Comparison of ENCODE assay signal across 1 cellular context in the genomic region with DNA sequence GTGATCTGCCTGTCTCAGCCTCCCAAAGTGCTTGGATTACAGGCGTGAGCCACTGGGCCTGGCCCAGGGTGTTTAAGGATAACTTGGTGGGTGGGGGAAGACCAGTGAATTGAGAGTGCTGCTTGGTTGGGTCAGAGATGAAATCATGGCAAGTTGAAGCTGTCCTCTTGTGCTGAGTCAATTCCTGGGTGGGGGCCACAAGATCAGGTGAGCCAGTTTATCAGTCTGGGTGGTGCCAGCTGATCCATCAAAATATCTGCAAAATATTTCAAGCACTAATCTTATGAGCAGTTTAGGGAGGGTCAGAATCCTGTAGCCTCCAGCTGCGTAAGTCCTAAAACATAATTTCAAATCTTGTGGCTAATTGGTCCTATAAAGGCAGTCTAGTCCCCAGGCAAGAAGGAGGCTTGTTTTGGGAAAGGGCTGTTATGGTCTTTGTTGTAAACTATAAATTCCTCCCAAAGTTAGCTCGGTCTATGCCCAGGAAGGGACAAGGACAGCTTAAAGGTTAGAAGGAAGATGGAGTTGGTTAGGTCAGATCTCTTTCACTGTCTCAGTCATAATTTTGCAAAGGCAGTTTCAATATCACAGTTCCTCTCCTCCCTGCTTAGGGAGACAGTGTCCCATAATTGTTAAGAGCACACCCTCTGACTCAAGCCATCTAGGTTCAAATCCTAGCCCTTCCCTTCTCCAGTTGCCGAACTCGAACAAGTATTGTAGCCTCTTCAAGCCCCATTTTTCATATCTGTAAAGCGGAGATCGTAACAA.
TF ChIP-seq lines count a peak whose summit lies in the region.

No MANE protein-coding gene starts in this region.

TF ChIP-seq in K562, 482 proteins besides CTCF, POLR2A, EP300 and RAD21 (continued from another document and continues in another):
- TF ChIP-seq, protein P1, sequence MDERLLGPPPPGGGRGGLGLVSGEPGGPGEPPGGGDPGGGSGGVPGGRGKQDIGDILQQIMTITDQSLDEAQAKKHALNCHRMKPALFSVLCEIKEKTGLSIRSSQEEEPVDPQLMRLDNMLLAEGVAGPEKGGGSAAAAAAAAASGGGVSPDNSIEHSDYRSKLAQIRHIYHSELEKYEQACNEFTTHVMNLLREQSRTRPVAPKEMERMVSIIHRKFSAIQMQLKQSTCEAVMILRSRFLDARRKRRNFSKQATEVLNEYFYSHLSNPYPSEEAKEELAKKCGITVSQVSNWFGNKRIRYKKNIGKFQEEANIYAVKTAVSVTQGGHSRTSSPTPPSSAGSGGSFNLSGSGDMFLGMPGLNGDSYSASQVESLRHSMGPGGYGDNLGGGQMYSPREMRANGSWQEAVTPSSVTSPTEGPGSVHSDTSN (CRISPR knock-in tag; IDR thresholded peaks at IDR 0.05; ENCODE audit: low read depth) = no peak
- TF ChIP-seq, protein P1 (tag; conservative IDR thresholded peaks at IDR 0.05; ENCODE audit: low read depth) = no peak
- TF ChIP-seq ZNF197 (CRISPR knock-in tag; IDR thresholded peaks at IDR 0.05; ENCODE audit: low read depth) (no peak), TARDBP (IDR thresholded peaks at IDR 0.05) (no peak), PPARD (CRISPR knock-in tag; IDR thresholded peaks at IDR 0.05) (no peak), KAT7 (CRISPR knock-in tag; IDR thresholded peaks at IDR 0.05; ENCODE audit: borderline replicate concordance) (no peak), ZNF766 (CRISPR knock-in tag; conservative IDR thresholded peaks at IDR 0.05) (peak; percentile 72), MEF2A (IDR thresholded peaks at IDR 0.05; ENCODE audit: control insufficient read depth, low read depth, low read length) (no peak), TCF7L2 (IDR thresholded peaks at IDR 0.05; ENCODE audit: low read depth, low read length) (no peak), HDAC1 (IDR thresholded peaks at IDR 0.05) (no peak), FOXJ3 (CRISPR knock-in tag; IDR thresholded peaks at IDR 0.05) (no peak), SP1 (CRISPR knock-in tag; IDR thresholded peaks at IDR 0.05) (no peak), CBFA2T2 (conservative IDR thresholded peaks at IDR 0.05) (no peak), OTX1 (CRISPR knock-in tag; IDR thresholded peaks at IDR 0.05) (peak; percentile 48; the same call in 1 of the 2 replicates), ILK (tag; IDR thresholded peaks at IDR 0.05; ENCODE audit: borderline replicate concordance, low read depth) (no peak), MCM3 (IDR thresholded peaks at IDR 0.05) (no peak), FUS (optimal IDR thresholded peaks at IDR 0.05; ENCODE audit: low read depth, low read length) (no peak), MIER1 (IDR thresholded peaks at IDR 0.05; ENCODE audit: low read depth) (no peak), ARHGAP35 (IDR thresholded peaks at IDR 0.05; ENCODE audit: partially characterized antibody) (no peak), POLR2AphosphoS2 (IDR thresholded peaks at IDR 0.05; ENCODE audit: low read length) (no peak), KLF13 (tag; IDR thresholded peaks at IDR 0.05; ENCODE audit: borderline replicate concordance, low read depth) (0 out of 2 replicates have a peak, but pooled peaks have one; percentile 19), ZNF589 (CRISPR knock-in tag; IDR thresholded peaks at IDR 0.05; ENCODE audit: low read depth) (peak; percentile 73), CXXC5 (CRISPR knock-in tag; IDR thresholded peaks at IDR 0.05) (0 out of 2 replicates have a peak, but pooled peaks have one; percentile 26), ZSCAN32 (CRISPR knock-in tag; IDR thresholded peaks at IDR 0.05) (no peak), NFIX (CRISPR knock-in tag; IDR thresholded peaks at IDR 0.05; ENCODE audit: low read depth) (no peak), RFX7 (CRISPR knock-in tag; IDR thresholded peaks at IDR 0.05) (no peak), BRCA1 (IDR thresholded peaks at IDR 0.05) (no peak), BRCA1 (CRISPR knock-in tag; IDR thresholded peaks at IDR 0.05) (no peak), SREBF2 (CRISPR knock-in tag; IDR thresholded peaks at IDR 0.05) (no peak), NR2C2 (CRISPR knock-in tag; IDR thresholded peaks at IDR 0.05) (no peak), NR2C2 (tag; IDR thresholded peaks at IDR 0.05) (peak; percentile 57), TEAD1 (CRISPR knock-in tag; IDR thresholded peaks at IDR 0.05) (0 out of 4 replicates have a peak, but pooled peaks of 1 of the 2 experiments have one; percentile 48), FOXA3 (CRISPR knock-in tag; conservative IDR thresholded peaks at IDR 0.05 in 1 of 2, IDR thresholded peaks at IDR 0.05 in 1 of 2) (no peak), FOXJ2 (tag; IDR thresholded peaks at IDR 0.05) (peak; percentile 63; the same call in 1 of the 2 replicates), NFE2L1 (tag; IDR thresholded peaks at IDR 0.05; ENCODE audit: borderline replicate concordance, low read depth) (peak; percentile 24; the same call in 1 of the 2 replicates), ZNF584 (CRISPR knock-in tag; IDR thresholded peaks at IDR 0.05; ENCODE audit: low read depth) (peak; percentile 80), GTF2A2 (tag; IDR thresholded peaks at IDR 0.05) (peak; percentile 63; the same call in 1 of the 2 replicates), POLR2B (IDR thresholded peaks at IDR 0.05; ENCODE audit: low read depth, partially characterized antibody) (no peak), ETV5 (CRISPR knock-in tag; IDR thresholded peaks at IDR 0.05; ENCODE audit: low read depth) (no peak), PHF20 (IDR thresholded peaks at IDR 0.05; ENCODE audit: partially characterized antibody) (no peak), RFX1 (IDR thresholded peaks at IDR 0.05) (no peak), MCM5 (IDR thresholded peaks at IDR 0.05; ENCODE audit: low read depth) (no peak)
- TF ChIP-seq, protein P2, sequence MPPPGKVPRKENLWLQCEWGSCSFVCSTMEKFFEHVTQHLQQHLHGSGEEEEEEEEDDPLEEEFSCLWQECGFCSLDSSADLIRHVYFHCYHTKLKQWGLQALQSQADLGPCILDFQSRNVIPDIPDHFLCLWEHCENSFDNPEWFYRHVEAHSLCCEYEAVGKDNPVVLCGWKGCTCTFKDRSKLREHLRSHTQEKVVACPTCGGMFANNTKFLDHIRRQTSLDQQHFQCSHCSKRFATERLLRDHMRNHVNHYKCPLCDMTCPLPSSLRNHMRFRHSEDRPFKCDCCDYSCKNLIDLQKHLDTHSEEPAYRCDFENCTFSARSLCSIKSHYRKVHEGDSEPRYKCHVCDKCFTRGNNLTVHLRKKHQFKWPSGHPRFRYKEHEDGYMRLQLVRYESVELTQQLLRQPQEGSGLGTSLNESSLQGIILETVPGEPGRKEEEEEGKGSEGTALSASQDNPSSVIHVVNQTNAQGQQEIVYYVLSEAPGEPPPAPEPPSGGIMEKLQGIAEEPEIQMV (tag; conservative IDR thresholded peaks at IDR 0.05; ENCODE audit: low read depth) = peak; percentile 58
- TF ChIP-seq, protein P3, sequence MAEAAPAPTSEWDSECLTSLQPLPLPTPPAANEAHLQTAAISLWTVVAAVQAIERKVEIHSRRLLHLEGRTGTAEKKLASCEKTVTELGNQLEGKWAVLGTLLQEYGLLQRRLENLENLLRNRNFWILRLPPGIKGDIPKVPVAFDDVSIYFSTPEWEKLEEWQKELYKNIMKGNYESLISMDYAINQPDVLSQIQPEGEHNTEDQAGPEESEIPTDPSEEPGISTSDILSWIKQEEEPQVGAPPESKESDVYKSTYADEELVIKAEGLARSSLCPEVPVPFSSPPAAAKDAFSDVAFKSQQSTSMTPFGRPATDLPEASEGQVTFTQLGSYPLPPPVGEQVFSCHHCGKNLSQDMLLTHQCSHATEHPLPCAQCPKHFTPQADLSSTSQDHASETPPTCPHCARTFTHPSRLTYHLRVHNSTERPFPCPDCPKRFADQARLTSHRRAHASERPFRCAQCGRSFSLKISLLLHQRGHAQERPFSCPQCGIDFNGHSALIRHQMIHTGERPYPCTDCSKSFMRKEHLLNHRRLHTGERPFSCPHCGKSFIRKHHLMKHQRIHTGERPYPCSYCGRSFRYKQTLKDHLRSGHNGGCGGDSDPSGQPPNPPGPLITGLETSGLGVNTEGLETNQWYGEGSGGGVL (CRISPR knock-in tag; IDR thresholded peaks at IDR 0.05) = no peak
- TF ChIP-seq, protein P4, sequence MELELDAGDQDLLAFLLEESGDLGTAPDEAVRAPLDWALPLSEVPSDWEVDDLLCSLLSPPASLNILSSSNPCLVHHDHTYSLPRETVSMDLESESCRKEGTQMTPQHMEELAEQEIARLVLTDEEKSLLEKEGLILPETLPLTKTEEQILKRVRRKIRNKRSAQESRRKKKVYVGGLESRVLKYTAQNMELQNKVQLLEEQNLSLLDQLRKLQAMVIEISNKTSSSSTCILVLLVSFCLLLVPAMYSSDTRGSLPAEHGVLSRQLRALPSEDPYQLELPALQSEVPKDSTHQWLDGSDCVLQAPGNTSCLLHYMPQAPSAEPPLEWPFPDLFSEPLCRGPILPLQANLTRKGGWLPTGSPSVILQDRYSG (tag; conservative IDR thresholded peaks at IDR 0.05; ENCODE audit: low read depth) = peak; percentile 70; the same call in 1 of the 2 replicates
- TF ChIP-seq, protein P5, sequence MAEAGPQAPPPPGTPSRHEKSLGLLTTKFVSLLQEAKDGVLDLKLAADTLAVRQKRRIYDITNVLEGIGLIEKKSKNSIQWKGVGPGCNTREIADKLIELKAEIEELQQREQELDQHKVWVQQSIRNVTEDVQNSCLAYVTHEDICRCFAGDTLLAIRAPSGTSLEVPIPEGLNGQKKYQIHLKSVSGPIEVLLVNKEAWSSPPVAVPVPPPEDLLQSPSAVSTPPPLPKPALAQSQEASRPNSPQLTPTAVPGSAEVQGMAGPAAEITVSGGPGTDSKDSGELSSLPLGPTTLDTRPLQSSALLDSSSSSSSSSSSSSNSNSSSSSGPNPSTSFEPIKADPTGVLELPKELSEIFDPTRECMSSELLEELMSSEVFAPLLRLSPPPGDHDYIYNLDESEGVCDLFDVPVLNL (CRISPR knock-in tag; IDR thresholded peaks at IDR 0.05; ENCODE audit: low read depth) = no peak
- TF ChIP-seq, protein P6, sequence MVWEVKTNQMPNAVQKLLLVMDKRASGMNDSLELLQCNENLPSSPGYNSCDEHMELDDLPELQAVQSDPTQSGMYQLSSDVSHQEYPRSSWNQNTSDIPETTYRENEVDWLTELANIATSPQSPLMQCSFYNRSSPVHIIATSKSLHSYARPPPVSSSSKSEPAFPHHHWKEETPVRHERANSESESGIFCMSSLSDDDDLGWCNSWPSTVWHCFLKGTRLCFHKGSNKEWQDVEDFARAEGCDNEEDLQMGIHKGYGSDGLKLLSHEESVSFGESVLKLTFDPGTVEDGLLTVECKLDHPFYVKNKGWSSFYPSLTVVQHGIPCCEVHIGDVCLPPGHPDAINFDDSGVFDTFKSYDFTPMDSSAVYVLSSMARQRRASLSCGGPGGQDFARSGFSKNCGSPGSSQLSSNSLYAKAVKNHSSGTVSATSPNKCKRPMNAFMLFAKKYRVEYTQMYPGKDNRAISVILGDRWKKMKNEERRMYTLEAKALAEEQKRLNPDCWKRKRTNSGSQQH (CRISPR knock-in tag; IDR thresholded peaks at IDR 0.05) = no peak
- TF ChIP-seq, protein P7, sequence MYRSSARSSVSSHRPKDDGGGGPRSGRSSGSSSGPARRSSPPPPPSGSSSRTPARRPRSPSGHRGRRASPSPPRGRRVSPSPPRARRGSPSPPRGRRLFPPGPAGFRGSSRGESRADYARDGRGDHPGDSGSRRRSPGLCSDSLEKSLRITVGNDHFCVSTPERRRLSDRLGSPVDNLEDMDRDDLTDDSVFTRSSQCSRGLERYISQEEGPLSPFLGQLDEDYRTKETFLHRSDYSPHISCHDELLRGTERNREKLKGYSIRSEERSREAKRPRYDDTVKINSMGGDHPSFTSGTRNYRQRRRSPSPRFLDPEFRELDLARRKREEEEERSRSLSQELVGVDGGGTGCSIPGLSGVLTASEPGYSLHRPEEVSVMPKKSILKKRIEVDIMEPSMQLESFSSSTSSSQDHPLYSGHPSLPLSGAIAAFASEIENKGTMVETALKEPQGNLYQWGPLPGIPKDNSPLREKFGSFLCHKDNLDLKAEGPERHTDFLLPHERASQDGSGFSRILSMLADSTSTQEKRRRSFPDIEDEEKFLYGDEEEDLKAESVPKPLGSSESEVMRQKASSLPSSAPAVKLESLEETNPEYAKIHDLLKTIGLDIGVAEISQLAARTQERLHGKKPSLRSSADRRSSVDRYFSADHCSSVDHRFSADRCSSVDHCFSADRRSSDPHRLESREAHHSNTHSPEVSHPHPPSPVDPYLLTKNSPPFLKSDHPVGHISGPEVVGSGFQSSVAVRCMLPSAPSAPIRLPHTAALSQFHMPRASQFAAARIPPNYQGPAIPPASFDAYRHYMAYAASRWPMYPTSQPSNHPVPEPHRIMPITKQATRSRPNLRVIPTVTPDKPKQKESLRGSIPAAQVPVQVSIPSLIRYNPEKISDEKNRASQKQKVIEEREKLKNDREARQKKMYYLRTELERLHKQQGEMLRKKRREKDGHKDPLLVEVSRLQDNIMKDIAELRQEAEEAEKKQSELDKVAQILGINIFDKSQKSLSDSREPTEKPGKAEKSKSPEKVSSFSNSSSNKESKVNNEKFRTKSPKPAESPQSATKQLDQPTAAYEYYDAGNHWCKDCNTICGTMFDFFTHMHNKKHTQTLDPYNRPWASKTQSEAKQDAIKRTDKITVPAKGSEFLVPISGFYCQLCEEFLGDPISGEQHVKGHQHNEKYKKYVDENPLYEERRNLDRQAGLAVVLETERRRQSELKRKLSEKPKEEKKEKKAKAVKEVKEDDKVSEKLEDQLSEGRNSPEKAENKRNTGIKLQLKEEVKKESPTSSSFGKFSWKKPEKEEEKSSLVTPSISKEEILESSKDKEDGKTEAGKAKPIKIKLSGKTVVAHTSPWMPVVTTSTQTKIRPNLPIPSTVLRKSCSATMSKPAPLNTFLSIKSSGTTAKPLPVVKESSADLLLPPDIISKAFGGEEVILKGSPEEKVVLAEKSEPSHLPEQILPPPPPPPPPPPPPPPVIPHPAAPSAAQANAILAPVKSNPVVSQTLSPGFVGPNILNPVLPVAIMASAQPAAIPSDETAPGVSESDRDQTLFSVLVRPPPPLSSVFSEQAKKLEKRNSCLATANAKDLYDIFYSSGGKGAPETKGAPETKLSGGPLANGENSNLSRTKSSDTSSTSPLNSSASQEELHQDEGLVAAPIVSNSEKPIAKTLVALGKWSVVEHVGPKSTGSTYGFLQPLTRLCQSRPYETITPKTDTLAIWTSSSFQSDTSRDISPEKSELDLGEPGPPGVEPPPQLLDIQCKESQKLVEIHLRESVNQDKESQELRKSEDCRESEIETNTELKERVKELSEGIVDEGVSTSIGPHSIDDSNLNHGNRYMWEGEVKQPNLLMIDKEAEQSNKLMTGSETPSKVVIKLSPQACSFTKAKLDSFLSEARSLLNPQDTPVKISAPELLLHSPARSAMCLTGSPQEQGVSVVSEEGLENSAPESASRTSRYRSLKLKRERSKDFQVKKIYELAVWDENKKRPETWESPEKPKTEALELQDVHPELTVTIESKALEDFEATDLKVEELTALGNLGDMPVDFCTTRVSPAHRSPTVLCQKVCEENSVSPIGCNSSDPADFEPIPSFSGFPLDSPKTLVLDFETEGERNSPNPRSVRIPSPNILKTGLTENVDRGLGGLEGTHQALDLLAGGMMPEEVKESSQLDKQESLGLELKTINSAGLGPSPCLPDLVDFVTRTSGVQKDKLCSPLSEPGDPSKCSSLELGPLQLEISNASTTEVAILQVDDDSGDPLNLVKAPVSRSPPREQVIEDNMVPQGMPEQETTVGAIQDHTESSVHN (IDR thresholded peaks at IDR 0.05; ENCODE audit: borderline replicate concordance in 1 of 2, low read depth in 1 of 2) = no peak
